Comparison of ENCODE assay signal across 1 cellular context in the genomic region with DNA sequence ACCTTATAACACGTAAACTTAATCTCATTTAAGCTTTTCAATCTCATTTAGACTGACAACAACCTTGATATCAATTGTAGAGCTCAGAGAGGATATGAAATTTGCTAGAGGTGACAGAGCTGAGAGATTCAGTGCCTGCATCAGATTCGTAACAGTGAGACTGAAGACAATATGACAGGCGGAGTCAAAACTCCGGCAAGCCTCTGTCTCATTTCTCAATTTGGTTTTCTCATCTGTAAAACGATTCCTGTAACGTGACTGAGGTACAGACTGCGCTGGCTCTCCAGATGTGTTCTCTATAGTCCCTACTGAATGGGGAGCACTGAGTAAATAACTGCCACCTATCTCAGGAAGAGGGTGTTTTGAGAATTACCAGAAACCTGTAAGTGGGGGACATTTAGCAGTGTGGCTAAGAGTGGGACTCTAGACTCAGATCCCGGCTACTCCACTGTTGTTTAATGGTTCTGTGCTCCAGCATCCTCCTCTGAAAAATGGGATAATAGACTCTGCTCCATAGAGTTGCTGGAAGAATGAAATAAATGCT.
TF ChIP-seq lines count a peak whose summit lies in the region.

No MANE protein-coding gene starts in this region.

TF ChIP-seq in GM12878, 131 proteins besides CTCF, POLR2A, EP300 and RAD21:
- TF ChIP-seq RELA (IDR thresholded peaks at IDR 0.05; ENCODE audit: borderline replicate concordance, partially characterized antibody): no peak
- TF ChIP-seq SUZ12 (IDR thresholded peaks at IDR 0.05; ENCODE audit: unreplicated experiment): no peak
- no peak for TF ChIP-seq ETV6 (conservative IDR thresholded peaks at IDR 0.05 in 1 of 2, IDR thresholded peaks at IDR 0.05 in 1 of 2; ENCODE audit: borderline replicate concordance in 1 of 2, low read depth in 1 of 2)
- no peak for TF ChIP-seq BCL11A (IDR thresholded peaks at IDR 0.05; ENCODE audit: low read depth, low read length)
- 0 out of 2 replicates have a peak, but pooled peaks have one; percentile 57 for TF ChIP-seq EZH2 (IDR thresholded peaks at IDR 0.05; ENCODE audit: borderline replicate concordance, control insufficient read depth, low read depth, low read length)
- TF ChIP-seq, protein P1, sequence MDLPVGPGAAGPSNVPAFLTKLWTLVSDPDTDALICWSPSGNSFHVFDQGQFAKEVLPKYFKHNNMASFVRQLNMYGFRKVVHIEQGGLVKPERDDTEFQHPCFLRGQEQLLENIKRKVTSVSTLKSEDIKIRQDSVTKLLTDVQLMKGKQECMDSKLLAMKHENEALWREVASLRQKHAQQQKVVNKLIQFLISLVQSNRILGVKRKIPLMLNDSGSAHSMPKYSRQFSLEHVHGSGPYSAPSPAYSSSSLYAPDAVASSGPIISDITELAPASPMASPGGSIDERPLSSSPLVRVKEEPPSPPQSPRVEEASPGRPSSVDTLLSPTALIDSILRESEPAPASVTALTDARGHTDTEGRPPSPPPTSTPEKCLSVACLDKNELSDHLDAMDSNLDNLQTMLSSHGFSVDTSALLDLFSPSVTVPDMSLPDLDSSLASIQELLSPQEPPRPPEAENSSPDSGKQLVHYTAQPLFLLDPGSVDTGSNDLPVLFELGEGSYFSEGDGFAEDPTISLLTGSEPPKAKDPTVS (IDR thresholded peaks at IDR 0.05; ENCODE audit: low read depth, low read length): no peak
- no peak for TF ChIP-seq NFIC (IDR thresholded peaks at IDR 0.05; ENCODE audit: low read depth, low read length)
- TF ChIP-seq ZNF24 (IDR thresholded peaks at IDR 0.05): no peak
TF ChIP-seq in GM12878: peak in this region for 1.
